Comparison of ENCODE assay signal across 24 cellular contexts in genomic region chr4:65789850-65790249, GRCh38.
"Had no signal": no experiment of that assay in that cellular context is flagged by ENCODE, and none has a peak within 500 bp of the region (broad histone marks: within the 10 kb centered on the region; RNA-seq: fewer than 3 reads in every experiment).

No MANE protein-coding gene starts in this region.

- ATAC-seq: activated CD8-positive, alpha-beta T cell treated with anti-CD3 and anti-CD28 coated beads for 36 hours; activated naive CD4-positive, alpha-beta T cell treated with anti-CD3 and anti-CD28 coated beads, Interleukin-2, amount 50 U/mL, for 72 hours; heart right ventricle; left lobe of liver; lower lobe of right lung; natural killer cell; right cardiac atrium; WTC11 had no signal

- H3K27ac ChIP-seq: brain microvascular endothelial cell, coronary artery, dorsolateral prefrontal cortex, heart right ventricle, lower lobe of right lung, transverse colon had no signal

- H3K4me1 ChIP-seq: heart right ventricle, lower lobe of right lung, transverse colon had no signal

- H3K9me3 ChIP-seq: heart right ventricle, lower lobe of right lung, transverse colon had no signal

- H3K4me3 ChIP-seq: coronary artery, dorsolateral prefrontal cortex, heart right ventricle, lower lobe of right lung, transverse colon had no signal

- H3K27me3 ChIP-seq: brain microvascular endothelial cell, dorsolateral prefrontal cortex, heart right ventricle, transverse colon had no signal

- DNase-seq: activated CD4-positive, alpha-beta T cell treated with anti-CD3 and anti-CD28 coated beads for 1 hour; activated CD4-positive, alpha-beta T cell treated with anti-CD3 and anti-CD28 coated beads, Interleukin-2, amount 10 ng/mL, durations not matched to agents 7 days and 5 days; activated CD8-positive, alpha-beta T cell treated with anti-CD3 and anti-CD28 coated beads for 36 hours; activated T-cell treated with anti-CD3 and anti-CD28 coated beads, Interleukin-2, amount 50 U/mL, for 48 hours; anterior cingulate cortex; brain microvascular endothelial cell; dorsolateral prefrontal cortex; effector memory CD4-positive, alpha-beta T cell; foreskin melanocyte; heart right ventricle; kidney glomerular epithelial cell; lower lobe of right lung; mesenchymal stem cell; natural killer cell; posterior cingulate gyrus; right cardiac atrium; stimulated activated CD4-positive, alpha-beta T cell treated with anti-CD3 and anti-CD28 coated beads, Interleukin-2, amount 100 ng/mL, for 48 hours; stimulated activated naive CD4-positive, alpha-beta T cell treated with Interleukin-2 at 50 U/mL for 16 hours; T-helper 2 cell; transverse colon had no signal

- H3K36me3 ChIP-seq: brain microvascular endothelial cell, heart right ventricle, lower lobe of right lung, transverse colon had no signal
